Comparison of ENCODE assay signal across 1 cellular context in genomic region chr20:49096212-49096730, GRCh38.
TF ChIP-seq lines count a peak whose summit lies in the region.

No MANE protein-coding gene starts in this region.

TF ChIP-seq in endothelial cell of umbilical vein, 7 proteins besides CTCF, POLR2A, EP300 and RAD21 (continued from another document):
- TF ChIP-seq JUN (IDR thresholded peaks at IDR 0.05; ENCODE audit: borderline replicate concordance, insufficient read depth, insufficient read length, low read depth), result no peak
- no peak for TF ChIP-seq EZH2 (IDR thresholded peaks at IDR 0.05; ENCODE audit: borderline replicate concordance, low read depth, low read length, severe bottlenecking)
- TF ChIP-seq MAX (IDR thresholded peaks at IDR 0.05; ENCODE audit: insufficient read depth, insufficient read length), result no peak
TF ChIP-seq in endothelial cell of umbilical vein: peak in this region for 0.
